24 cellular contexts compared by ENCODE assay signal in genomic region chr11:17578958-17579357, GRCh38. TPM values are rescaled to one million over a fixed set of nuclear protein-coding genes. Genes with fewer than 3 reads are reported as not detected.
A peak's percentile ranks its signal among the peaks of the same experiment; 100 is the strongest.
DNase-seq lines count a peak whose midpoint lies in the region; ATAC-seq, FAIRE-seq and TF ChIP-seq lines count a peak whose summit lies in the region.
"Had no signal": no experiment of that assay in that cellular context is flagged by ENCODE, and none has a peak within 500 bp of the region (broad histone marks: within the 10 kb centered on the region; RNA-seq: fewer than 3 reads in every experiment).

No MANE protein-coding gene starts in this region.

- H3K4me3 Mint-ChIP-seq in WTC11 (no peak overlapping the region), GM23338 (no peak overlapping the region)
- H3K4me3 Mint-ChIP-seq: H9 had no signal

- CTCF ChIA-PET in WTC11 (lab: Charles Lee) = no interaction called here

- no peaks in the 10 kb centered on the region for H3K79me2 ChIP-seq in GM23338 (replicated peaks; ENCODE audit: insufficient read depth)

- H3K27me3 ChIP-seq in spleen (replicated peaks in 1 of 7) (peaks cover 0 to 27% (median 0%) of the 10 kb centered on the region in 7 donors), GM23338 (ENCODE audit: insufficient read depth) (no peaks in the 10 kb centered on the region)

- no peaks in the 10 kb centered on the region for H3K36me3 Mint-ChIP-seq in WTC11
- no peaks in the 10 kb centered on the region for H3K36me3 Mint-ChIP-seq in GM23338 (ENCODE audit: low read depth)

- no peak for TF ChIP-seq POLR2A in spleen (IDR thresholded peaks at IDR 0.05)

- H3K4me3 ChIP-seq in kidney (ENCODE audit: low read length in 2 of 2) (no peak overlapping the region), spleen (no peak overlapping the region), GM23338 (no peak overlapping the region)

- H3K4me2 ChIP-seq in GM23338 = no peak overlapping the region

- TF ChIP-seq CTCF in WTC11 (IDR thresholded peaks at IDR 0.05) = no peak
- TF ChIP-seq CTCF in kidney (IDR thresholded peaks at IDR 0.05; ENCODE audit: borderline replicate concordance, extremely low read depth, insufficient read depth) = no peak
- no peak for TF ChIP-seq CTCF in spleen (IDR thresholded peaks at IDR 0.05 in 8 of 11, conservative IDR thresholded peaks at IDR 0.05 in 3 of 11)
- no peak for TF ChIP-seq CTCF in GM23338 (conservative IDR thresholded peaks at IDR 0.05; ENCODE audit: low read depth in 2 of 2)

- no peaks in the 10 kb centered on the region for H3K9me2 ChIP-seq in GM23338 (ENCODE audit: insufficient read depth)

- H3K27me3 Mint-ChIP-seq in WTC11 (ENCODE audit: low read depth) = no peaks in the 10 kb centered on the region; the same call in 1 of the 2 replicates
- H3K27me3 Mint-ChIP-seq in GM23338 (ENCODE audit: insufficient read depth, low read depth, poor library complexity) = peaks cover 3% of the 10 kb centered on the region

- H3K27ac Mint-ChIP-seq in WTC11 (no peak overlapping the region), GM23338 (no peak overlapping the region)
- H3K27ac Mint-ChIP-seq: H9 had no signal

- no peaks in the 10 kb centered on the region for H3K9me3 ChIP-seq in kidney (ENCODE audit: control insufficient read depth in 1 of 2, low read length in 2 of 2)
- H3K9me3 ChIP-seq in spleen = peaks cover 0 to 3% (median 0%) of the 10 kb centered on the region in 8 donors

- no peaks in the 10 kb centered on the region for H4K20me1 ChIP-seq in GM23338 (replicated peaks; ENCODE audit: insufficient read depth)

- H3K27ac ChIP-seq in kidney (ENCODE audit: low read depth in 2 of 2, low read length in 2 of 2) = no peak overlapping the region
- no peak overlapping the region for H3K27ac ChIP-seq in spleen
- H3K27ac ChIP-seq in GM23338 (ENCODE audit: low read depth) = no peak overlapping the region
- H3K27ac ChIP-seq: 22Rv1, C4-2B, HL-60 had no signal

- intact Hi-C loops in kidney (cut with DNase I) = no loop called here
- intact Hi-C loops in spleen (cut with DNase I; ENCODE audit: low total_unique reads) = no loop called here

- H3K36me3 ChIP-seq in kidney (ENCODE audit: control insufficient read depth in 1 of 2, insufficient read depth in 2 of 2, low read length in 2 of 2) = no peaks in the 10 kb centered on the region
- H3K36me3 ChIP-seq in spleen = no peaks in the 10 kb centered on the region
- H3K36me3 ChIP-seq in GM23338 (ENCODE audit: insufficient read depth) = no peaks in the 10 kb centered on the region

- H2AFZ ChIP-seq in GM23338 = no peak overlapping the region

- no peak for FAIRE-seq in kidney (lab: Jason Lieb, UNC)
- FAIRE-seq: G401.6 had no signal

- H3F3A ChIP-seq in GM23338 (replicated peaks; ENCODE audit: low read depth) = no peaks in the 10 kb centered on the region

- H3K4me1 Mint-ChIP-seq in WTC11 (peaks cover 16% of the 10 kb centered on the region), GM23338 (peaks cover 20% of the 10 kb centered on the region)

- ATAC-seq in activated CD4-positive, CD25-positive, alpha-beta regulatory T cell treated with anti-CD3 and anti-CD28 coated beads, Interleukin-2, amount 50 U/mL, for 24 hours = no peak
- no peak for ATAC-seq in WTC11
- no peak for ATAC-seq in GM23338

- POLR2A ChIA-PET in WTC11 (lab: Charles Lee) = no interaction called here

- DNase-seq in activated CD4-positive, CD25-positive, alpha-beta regulatory T cell treated with anti-CD3 and anti-CD28 coated beads, Interleukin-2, amount 50 U/mL, for 72 hours = peak; percentile 22
- peak; percentile 5 for DNase-seq in WTC11 (ENCODE audit: low spot score)
- DNase-seq in kidney = peak; percentile 40
- DNase-seq in spleen = peak; percentile 47
- DNase-seq in GM23338 (ENCODE audit: low spot score) = no peak
- DNase-seq in stimulated activated CD4-positive, alpha-beta T cell treated with anti-CD3 and anti-CD28 coated beads, Interleukin-2, amount 100 ng/mL, for 48 hours = no peak
- no peak for DNase-seq in KBM-7
- DNase-seq: AML-193, DMS 273 treated with DMSO at 0.1 percent for 48 hours, NCI-H1417, NCI-H187, NCI-H2227 treated with DMSO at 0.1 percent for 48 hours, NCI-H510A treated with DMSO at 0.1 percent for 48 hours, NCI-H774, SHP77 treated with DMSO at 0.1 percent for 48 hours had no signal

- no peaks in the 10 kb centered on the region for H3K4me1 ChIP-seq in kidney (ENCODE audit: control insufficient read depth in 1 of 2, insufficient read depth in 1 of 2, low read depth in 1 of 2, low read length in 2 of 2)
- H3K4me1 ChIP-seq in spleen = no peaks in the 10 kb centered on the region
- no peaks in the 10 kb centered on the region for H3K4me1 ChIP-seq in GM23338 (ENCODE audit: insufficient read depth)

- 83 to 94% (median 88%) methylated on average over 8 of the region's 8 CpGs for WGBS in spleen, 5 donors

- H3K9ac ChIP-seq in kidney (ENCODE audit: low read length in 2 of 2) = no peak overlapping the region

- in situ Hi-C loops in KBM-7 (cut with MboI; ENCODE audit: low pct_unique_long_range_greater_than_20kb, low sequenced_read_pairs) = no loop called here

- H3K9me3 Mint-ChIP-seq in WTC11 (no peaks in the 10 kb centered on the region; the same call in 1 of the 2 replicates), GM23338 (no peaks in the 10 kb centered on the region)

TF ChIP-seq in WTC11, 78 proteins besides CTCF, POLR2A, EP300 and RAD21 (continues in another document):
- TF ChIP-seq ERG (CRISPR knock-in tag; IDR thresholded peaks at IDR 0.05) (no peak), JUN (CRISPR knock-in tag; IDR thresholded peaks at IDR 0.05) (no peak), RELA (CRISPR knock-in tag; IDR thresholded peaks at IDR 0.05; ENCODE audit: borderline replicate concordance) (no peak), JAZF1 (CRISPR knock-in tag; IDR thresholded peaks at IDR 0.05) (no peak), E2F5 (CRISPR knock-in tag; IDR thresholded peaks at IDR 0.05) (no peak)

TF ChIP-seq in GM23338, 12 proteins besides CTCF, POLR2A, EP300 and RAD21 (continues in another document):
- TF ChIP-seq NANOG (IDR thresholded peaks at IDR 0.05; ENCODE audit: borderline replicate concordance) (no peak), JUNB (IDR thresholded peaks at IDR 0.05; ENCODE audit: unreplicated experiment) (no peak), CREB1 (CRISPR knock-in tag; IDR thresholded peaks at IDR 0.05; ENCODE audit: low read depth) (no peak), EZH2 (IDR thresholded peaks at IDR 0.05; ENCODE audit: low read depth, unreplicated experiment) (no peak), ETS1 (IDR thresholded peaks at IDR 0.05) (no peak), REST (IDR thresholded peaks at IDR 0.05; ENCODE audit: unreplicated experiment) (no peak)

RNA-seq across cellular contexts. Expression of gene OTOG, which starts 31.9 kb away (rescaled TPM):
- 1.4 to 3.5 TPM (median 2.1 TPM) in 3 replicates for total RNA-seq in WTC11 (2021)
- 0.06 TPM for total RNA-seq in kidney
- polyA plus RNA-seq in kidney (ENCODE audit: insufficient read depth, low read depth, low replicate concordance) = not detected
- total RNA-seq in spleen = not detected
- polyA plus RNA-seq in spleen = not detected
- 0.52 and 0.78 TPM in 2 replicates for total RNA-seq in GM23338 (2014; rRNA removed; shearing (Covaris generic))
- 0.40 and 2.4 TPM in 2 replicates for polyA plus RNA-seq in GM23338 (2016; fragmentation: Nextera tagmentation; extraction: Ambion mirVana)
- total RNA-seq: HT1080, M059J, OCI-LY7 had no signal

RNA-seq across cellular contexts. Expression of gene USH1C, which starts 34.7 kb away (rescaled TPM):
- total RNA-seq in WTC11 (2021) (3.3 to 3.9 TPM (median 3.7 TPM) in 3 replicates), kidney (38.6 TPM), spleen (not detected)
- polyA plus RNA-seq in kidney (ENCODE audit: insufficient read depth, low read depth, low replicate concordance) (107 TPM), spleen (under 1 TPM in 1 of 3 donors, not detected in 2; 0.12 TPM), GM23338 (2016; fragmentation: Nextera tagmentation; extraction: Ambion mirVana) (1.8 and 2.7 TPM in 2 replicates)
- total RNA-seq in GM23338 (2014; rRNA removed; shearing (Covaris generic)) = 1.3 and 5.4 TPM in 2 replicates
- total RNA-seq: HT1080, M059J, OCI-LY7 had no signal

Comparison
In these comparisons a context has a peak if more than half of its experiments do, and no peak if none do; other contexts are left out.
1. DNase-seq: peak in activated CD4-positive, CD25-positive, alpha-beta regulatory T cell treated with anti-CD3 and anti-CD28 coated beads, Interleukin-2, amount 50 U/mL, for 72 hours (single experiment), WTC11 (single experiment), kidney (single experiment) and spleen (single experiment); none in GM23338 (single experiment), stimulated activated CD4-positive, alpha-beta T cell treated with anti-CD3 and anti-CD28 coated beads, Interleukin-2, amount 100 ng/mL, for 48 hours (0 of 2) and KBM-7 (single experiment).